ENCODE assay signal across 8 cellular contexts in genomic region chr4:4524364-4524763, GRCh38. TPM values are rescaled to one million over a fixed set of nuclear protein-coding genes. Genes with fewer than 3 reads are reported as not detected.
DNase-seq lines count a peak whose midpoint lies in the region; ATAC-seq and TF ChIP-seq lines count a peak whose summit lies in the region.

No MANE protein-coding gene starts in this region.

- TF ChIP-seq CTCF in HFFc6 (IDR thresholded peaks at IDR 0.05) (0 out of 2 replicates have a peak, but pooled peaks have one; percentile 16), NB4 (IDR thresholded peaks at IDR 0.05; ENCODE audit: low read depth, low read length) (no peak), thyroid gland (IDR thresholded peaks at IDR 0.05) (no peak), mesothelial cell of epicardium (IDR thresholded peaks at IDR 0.05; ENCODE audit: unreplicated experiment) (no peak)

- H3K9me3 Mint-ChIP-seq in HFFc6 (no peaks in the 10 kb centered on the region), mesothelial cell of epicardium (no peaks in the 10 kb centered on the region)

- DNase-seq in HFFc6 (no peak), NB4 (ENCODE audit: low read depth) (peak; percentile 18), ecto neural progenitor cell (ENCODE audit: low spot score) (peak; percentile 54), thyroid gland (peak; percentile 48 to 53), mesothelial cell of epicardium (ENCODE audit: low spot score in 2 of 2, unreplicated experiment in 2 of 2) (no peak), substantia nigra (lab: John Stamatoyannopoulos, UW) (no peak), NCI-H146 treated with DMSO at 0.1 percent for 48 hours (lab: John Stamatoyannopoulos, UW; ENCODE audit: unreplicated experiment) (no peak)

- no peak overlapping the region for H3K27ac ChIP-seq in thyroid gland
- no peak overlapping the region for H3K27ac ChIP-seq in substantia nigra (ENCODE audit: low read depth, low read length, poor library complexity, severe bottlenecking)

- intact Hi-C loops in thyroid gland (cut with DNase I): no loop called here

- H3K36me3 Mint-ChIP-seq in HFFc6 (ENCODE audit: low read depth): peaks cover 4% of the 10 kb centered on the region; the same call in 1 of the 2 replicates
- peaks cover 4% of the 10 kb centered on the region for H3K36me3 Mint-ChIP-seq in mesothelial cell of epicardium

- TF ChIP-seq POLR2A in NB4 (IDR thresholded peaks at IDR 0.05; ENCODE audit: extremely low read depth, insufficient read length) (no peak), thyroid gland (IDR thresholded peaks at IDR 0.05) (no peak)

- peaks cover 5 to 7% of the 10 kb centered on the region in 2 donors for H3K4me1 ChIP-seq in thyroid gland

- H3K4me3 Mint-ChIP-seq in HFFc6 (no peak overlapping the region), mesothelial cell of epicardium (no peak overlapping the region)

- no peak overlapping the region for H3K27ac Mint-ChIP-seq in HFFc6
- no peak overlapping the region for H3K27ac Mint-ChIP-seq in mesothelial cell of epicardium

- H3K4me1 Mint-ChIP-seq in HFFc6 (ENCODE audit: low read depth) (peaks cover 43% of the 10 kb centered on the region), mesothelial cell of epicardium (peaks cover 25% of the 10 kb centered on the region)

- peak; percentile 98 for ATAC-seq in GM18517 (IDR thresholded peaks at IDR 0.05; ENCODE audit: unreplicated experiment)

- WGBS in thyroid gland, 2 donors: 70 to 78% methylated on average over 4 of the region's 4 CpGs

- H3K27me3 Mint-ChIP-seq in HFFc6 (ENCODE audit: insufficient read depth) (no peaks in the 10 kb centered on the region; the same call in 1 of the 2 replicates), mesothelial cell of epicardium (ENCODE audit: low read depth) (no peaks in the 10 kb centered on the region)

- H3K36me3 ChIP-seq in thyroid gland: no peaks in the 10 kb centered on the region

- H3K9me3 ChIP-seq in thyroid gland: no peaks in the 10 kb centered on the region

- H3K27me3 ChIP-seq in thyroid gland: no peaks in the 10 kb centered on the region

- H3K4me3 ChIP-seq in NB4 (ENCODE audit: low read depth, low read length) (no peak overlapping the region), thyroid gland (replicated peaks in 1 of 3) (no peak overlapping the region)

RNA-seq across cellular contexts. Expression of gene STX18, which starts 17.5 kb away (rescaled TPM):
- total RNA-seq in HFFc6 (2021; fragmentation: NEBNext Ultra II Directional; extraction: Animal tissue kit (Norgen Biotek cat#: 25700)): 10 to 100 TPM; 27.5 to 37.1 (median 29.8) TPM
- total RNA-seq in thyroid gland: 10 to 100 TPM; 23.8 to 42.1 (median 27.2) TPM
- 41.7 to 44.5 TPM (median 42.6 TPM) in 3 replicates for total RNA-seq in mesothelial cell of epicardium

Comparison
In these comparisons a context has a peak if more than half of its experiments do, and no peak if none do; other contexts are left out.
1. DNase-seq: peak in NB4 (single experiment), ecto neural progenitor cell (single experiment) and thyroid gland (2 of 2); none in HFFc6 (single experiment), mesothelial cell of epicardium (0 of 2), substantia nigra (0 of 49) and NCI-H146 treated with DMSO at 0.1 percent for 48 hours (single experiment).